34 cellular contexts compared by ENCODE assay signal in the genomic region with DNA sequence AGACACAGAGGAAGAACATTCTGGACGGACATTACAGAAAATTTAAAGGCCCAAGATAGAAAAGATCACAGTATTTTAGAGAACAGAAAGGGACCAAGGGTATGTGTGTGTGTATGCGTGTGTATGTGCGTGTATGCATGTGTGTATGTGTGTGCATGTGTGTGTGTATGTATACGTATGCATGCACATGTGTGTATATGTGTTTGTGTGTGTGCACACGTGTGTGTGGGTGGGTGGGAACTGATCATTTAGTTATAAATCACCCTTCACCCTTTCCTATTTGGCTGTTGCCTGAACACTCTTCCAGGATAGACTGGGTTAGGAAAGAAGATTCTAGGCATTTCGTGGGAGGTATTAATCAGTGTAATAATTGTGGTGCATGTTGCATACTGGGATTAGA.
"Had no signal": no experiment of that assay in that cellular context is flagged by ENCODE, and none has a peak within 500 bp of the region (broad histone marks: within the 10 kb centered on the region; RNA-seq: fewer than 3 reads in every experiment).

No MANE protein-coding gene starts in this region.

- H3K36me3 ChIP-seq: MG63 had no signal

- H3K9me3 ChIP-seq: MG63 had no signal

- DNase-seq: Karpas-422, Kasumi-1, MG63, MM.1S, NCI-H1048, NCI-H1092, NCI-H1092 treated with DMSO at 0.1 percent for 48 hours, NCI-H1105, NCI-H1105 treated with DMSO at 0.1 percent for 48 hours, NCI-H1417, NCI-H1417 treated with DMSO at 0.1 percent for 48 hours, NCI-H1436, NCI-H1436 treated with DMSO at 0.1 percent for 48 hours, NCI-H146, NCI-H1694, NCI-H1694 treated with DMSO at 0.1 percent for 48 hours, NCI-H187, NCI-H187 treated with DMSO at 0.1 percent for 48 hours, NCI-H1930, NCI-H2029, NCI-H2029 treated with DMSO at 0.1 percent for 48 hours, NCI-H2081, NCI-H2081 treated with DMSO at 0.1 percent for 48 hours, NCI-H2107, NCI-H2171, NCI-H2171 treated with DMSO at 0.1 percent for 48 hours, NCI-H2227 treated with DMSO at 0.1 percent for 48 hours, NCI-H226, NCI-H345, NCI-H446, NCI-H446 treated with DMSO at 0.1 percent for 48 hours, NCI-H510A, NCI-H510A treated with DMSO at 0.1 percent for 48 hours, NCI-H524 had no signal

- H3K4me3 ChIP-seq: MG63 had no signal
